In genomic region chr7:76193478-76193877, GRCh38 we compare ENCODE assay signal across 1 cellular context.
TF ChIP-seq lines count a peak whose summit lies in the region.

No MANE protein-coding gene starts in this region.

TF ChIP-seq in HepG2, 621 proteins besides CTCF, POLR2A, EP300 and RAD21 (continued from another document):
- no peak for TF ChIP-seq ZNF83 (CRISPR knock-in tag; IDR thresholded peaks at IDR 0.05; ENCODE audit: borderline replicate concordance)
TF ChIP-seq in HepG2: peak in this region for 1.
